In the genomic region with DNA sequence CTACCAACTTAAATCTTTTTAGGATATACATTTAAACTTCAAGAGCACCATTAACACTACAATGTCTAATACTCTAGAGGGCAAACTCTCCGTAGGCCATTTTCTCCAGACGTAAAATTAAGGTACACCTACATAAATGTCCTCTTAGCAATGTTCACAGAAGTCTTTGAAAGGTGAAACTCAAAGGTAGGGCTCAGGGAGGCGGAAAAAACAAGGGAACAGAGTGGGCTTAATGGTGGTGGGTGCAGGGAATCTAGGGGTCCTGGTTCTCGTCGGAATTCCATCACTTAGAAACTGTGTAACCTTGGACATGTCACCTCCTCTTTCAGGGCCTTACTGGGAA, we compare ENCODE assay signal across 8 cellular contexts. TPM values are rescaled to one million over a fixed set of nuclear protein-coding genes. Genes with fewer than 3 reads are reported as not detected.
DNase-seq lines count a peak whose midpoint lies in the region; ATAC-seq and TF ChIP-seq lines count a peak whose summit lies in the region.

No MANE protein-coding gene starts in this region.

- TF ChIP-seq EP300 in SK-N-SH (IDR thresholded peaks at IDR 0.05; ENCODE audit: borderline replicate concordance in 1 of 2, low read depth in 1 of 2, low read length in 1 of 2) = no peak

- H4K20me1 ChIP-seq in BLaER1 treated with 17β-estradiol and CSF1 and Interleukin-3, amounts not matched to agents 10 nM and 100 nM = no peaks in the 10 kb centered on the region
- H4K20me1 ChIP-seq in SK-N-SH (ENCODE audit: insufficient read depth) = no peaks in the 10 kb centered on the region

- H3K27ac ChIP-seq in BLaER1 treated with 17β-estradiol and CSF1 and Interleukin-3, amounts not matched to agents 10 nM and 100 nM = peak overlapping the region; percentile 85 to 94 (median 91)
- H3K27ac ChIP-seq in SK-N-SH (ENCODE audit: low read depth in 2 of 2, low read length in 1 of 2) = peak overlapping the region; percentile 90 to 93

- TF ChIP-seq CTCF in SK-N-SH (IDR thresholded peaks at IDR 0.05) (no peak), retinal pigment epithelial cell (conservative IDR thresholded peaks at IDR 0.05; ENCODE audit: low read depth, low read length) (no peak)

- peaks cover 34% of the 10 kb centered on the region for H3K79me2 ChIP-seq in SK-N-SH (ENCODE audit: insufficient read depth)

- peak overlapping the region; percentile 87 to 96 (median 92) for H3K9ac ChIP-seq in BLaER1 treated with 17β-estradiol and CSF1 and Interleukin-3, amounts not matched to agents 10 nM and 100 nM
- peak overlapping the region; percentile 81 for H3K9ac ChIP-seq in SK-N-SH

- WGBS in SK-N-SH (ENCODE audit: low lambda C conversion rate) = 28% methylated on average over 5 of the region's 5 CpGs

- H3F3A ChIP-seq in SK-N-SH (replicated peaks; ENCODE audit: insufficient read depth) = peaks cover 20% of the 10 kb centered on the region

- H3K36me3 ChIP-seq in BLaER1 treated with 17β-estradiol and CSF1 and Interleukin-3, amounts not matched to agents 10 nM and 100 nM = peaks cover 0 to 6% (median 3%) of the 10 kb centered on the region in 11 experiments; a peak in 6 of 22 replicates
- no peaks in the 10 kb centered on the region for H3K36me3 ChIP-seq in SK-N-SH (replicated peaks in 1 of 2; ENCODE audit: control insufficient read depth in 1 of 2, insufficient read depth in 2 of 2, low read length in 1 of 2)

- peak overlapping the region; percentile 88 for H2AFZ ChIP-seq in SK-N-SH (ENCODE audit: low read depth)

- H3K4me2 ChIP-seq in BLaER1 treated with 17β-estradiol and CSF1 and Interleukin-3, amounts not matched to agents 10 nM and 100 nM = peak overlapping the region; percentile 76 to 89 (median 81)
- H3K4me2 ChIP-seq in SK-N-SH = peak overlapping the region; percentile 83

- peaks cover 19 to 32% (median 21%) of the 10 kb centered on the region in 10 experiments for H3K4me1 ChIP-seq in BLaER1 treated with 17β-estradiol and CSF1 and Interleukin-3, amounts not matched to agents 10 nM and 100 nM
- peaks cover 5 to 6% of the 10 kb centered on the region in 2 experiments for H3K4me1 ChIP-seq in SK-N-SH (ENCODE audit: control insufficient read depth in 1 of 2, insufficient read depth in 2 of 2, low read depth in 1 of 2, low read length in 1 of 2)

- no peak for TF ChIP-seq RAD21 in SK-N-SH (IDR thresholded peaks at IDR 0.05; ENCODE audit: low read length)

- H3K9me2 ChIP-seq in SK-N-SH = no peaks in the 10 kb centered on the region

- H3K4me3 ChIP-seq in BLaER1 treated with 17β-estradiol and CSF1 and Interleukin-3, amounts not matched to agents 10 nM and 100 nM = peak overlapping the region; percentile 64 to 88 (median 80)
- H3K4me3 ChIP-seq in SK-N-SH (ENCODE audit: low read depth in 2 of 2, low read length in 1 of 2) (peak overlapping the region; percentile 87), retinal pigment epithelial cell (ENCODE audit: low read length) (peak overlapping the region; percentile 75)

- CTCF ChIA-PET in SK-N-SH (lab: Yijun Ruan, JAX) = interaction anchor here (0.5 to 2.5 kb wide), 19 partner anchors 10 to 545 kb away, joined by 3 to 9 read pairs (median 3); no protein-coding TSS in a partner anchor

- peaks cover 8 to 18% (median 12%) of the 10 kb centered on the region in 11 experiments; a peak in 20 of 22 replicates for H3K9me3 ChIP-seq in BLaER1 treated with 17β-estradiol and CSF1 and Interleukin-3, amounts not matched to agents 10 nM and 100 nM (replicated peaks in 1 of 11)
- H3K9me3 ChIP-seq in SK-N-SH = no peaks in the 10 kb centered on the region

- DNase-seq in SK-N-SH (no peak), fibroblast of peridontal ligament (ENCODE audit: extremely low read depth) (peak; percentile 27), retinal pigment epithelial cell (ENCODE audit: low read depth) (no peak), NCI-H82 treated with DMSO at 0.1 percent for 48 hours (lab: John Stamatoyannopoulos, UW; ENCODE audit: unreplicated experiment) (no peak), glomerular visceral epithelial cell (ENCODE audit: extremely low spot score) (no peak)

- ATAC-seq in GM21619 (IDR thresholded peaks at IDR 0.05; ENCODE audit: unreplicated experiment) (peak; percentile 2), GM18520 (IDR thresholded peaks at IDR 0.05; ENCODE audit: unreplicated experiment) (no peak)

- no peaks in the 10 kb centered on the region for H3K27me3 ChIP-seq in BLaER1 treated with 17β-estradiol and CSF1 and Interleukin-3, amounts not matched to agents 10 nM and 100 nM
- no peaks in the 10 kb centered on the region for H3K27me3 ChIP-seq in SK-N-SH (ENCODE audit: insufficient read depth)

- POLR2A ChIA-PET in SK-N-SH (lab: Yijun Ruan, JAX) = interaction anchor here (1.1 to 1.3 kb wide), 5 partner anchors 10 to 208 kb away, joined by 3 to 6 read pairs (median 3); a partner anchor contains a TSS

TF ChIP-seq in SK-N-SH, 30 proteins besides CTCF, POLR2A, EP300 and RAD21:
- TF ChIP-seq JUND (IDR thresholded peaks at IDR 0.05) (no peak), FOSL2 (IDR thresholded peaks at IDR 0.05; ENCODE audit: borderline replicate concordance, low read depth) (no peak), ELF1 (IDR thresholded peaks at IDR 0.05) (no peak), MXI1 (IDR thresholded peaks at IDR 0.05; ENCODE audit: low read depth, low read length) (no peak), RCOR1 (IDR thresholded peaks at IDR 0.05; ENCODE audit: low read length) (no peak), GATA2 (CRISPR knock-in tag; IDR thresholded peaks at IDR 0.05) (no peak), SMC3 (IDR thresholded peaks at IDR 0.05; ENCODE audit: low read depth, low read length) (no peak)
- TF ChIP-seq, protein P1, sequence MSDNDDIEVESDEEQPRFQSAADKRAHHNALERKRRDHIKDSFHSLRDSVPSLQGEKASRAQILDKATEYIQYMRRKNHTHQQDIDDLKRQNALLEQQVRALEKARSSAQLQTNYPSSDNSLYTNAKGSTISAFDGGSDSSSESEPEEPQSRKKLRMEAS (IDR thresholded peaks at IDR 0.05; ENCODE audit: low read depth) = no peak

RNA-seq across cellular contexts. Expression of a gene that starts 0.7 kb away (rescaled TPM):
- polyA plus RNA-seq in SK-N-SH (2012; rRNA removed) = 22.2 and 23.5 TPM in 2 replicates
- polyA plus RNA-seq in SK-N-SH (2012; cell fraction: cytosol; rRNA removed) = 29.1 and 44.8 TPM in 2 replicates
- polyA plus RNA-seq in SK-N-SH (2012; cell fraction: nucleus; rRNA removed) = 7.0 and 8.9 TPM in 2 replicates

RNA-seq across cellular contexts. Expression of a gene that starts 49.5 kb away (rescaled TPM):
- polyA plus RNA-seq in SK-N-SH (2012; rRNA removed) = 6.0 and 6.8 TPM in 2 replicates
- 9.1 and 9.2 TPM in 2 replicates for polyA plus RNA-seq in SK-N-SH (2012; cell fraction: cytosol; rRNA removed)
- polyA plus RNA-seq in SK-N-SH (2012; cell fraction: nucleus; rRNA removed) = 4.0 and 7.6 TPM in 2 replicates
